Comparison of ENCODE assay signal across 2 cellular contexts in genomic region chr21:39078322-39079065, GRCh38.
TF ChIP-seq lines count a peak whose summit lies in the region.

No MANE protein-coding gene starts in this region.

TF ChIP-seq in IMR-90, 13 proteins besides CTCF, POLR2A, EP300 and RAD21:
- TF ChIP-seq CEBPB (IDR thresholded peaks at IDR 0.05; ENCODE audit: low read depth, low read length) (no peak), FOS (IDR thresholded peaks at IDR 0.05; ENCODE audit: low read depth, low read length) (no peak), MXI1 (IDR thresholded peaks at IDR 0.05; ENCODE audit: borderline replicate concordance, low read depth, low read length) (no peak), RFX5 (IDR thresholded peaks at IDR 0.05; ENCODE audit: low read depth, low read length) (no peak), CHD1 (IDR thresholded peaks at IDR 0.05; ENCODE audit: low read depth, low read length) (no peak), SMC3 (IDR thresholded peaks at IDR 0.05; ENCODE audit: low read depth, low read length) (no peak), BHLHE40 (IDR thresholded peaks at IDR 0.05; ENCODE audit: low read depth, low read length) (no peak), MAFK (IDR thresholded peaks at IDR 0.05; ENCODE audit: low read depth, low read length) (no peak), MAZ (IDR thresholded peaks at IDR 0.05; ENCODE audit: borderline replicate concordance, low read depth, low read length) (no peak), RCOR1 (IDR thresholded peaks at IDR 0.05; ENCODE audit: insufficient replicate concordance, low read length) (no peak)
- TF ChIP-seq, protein P1, sequence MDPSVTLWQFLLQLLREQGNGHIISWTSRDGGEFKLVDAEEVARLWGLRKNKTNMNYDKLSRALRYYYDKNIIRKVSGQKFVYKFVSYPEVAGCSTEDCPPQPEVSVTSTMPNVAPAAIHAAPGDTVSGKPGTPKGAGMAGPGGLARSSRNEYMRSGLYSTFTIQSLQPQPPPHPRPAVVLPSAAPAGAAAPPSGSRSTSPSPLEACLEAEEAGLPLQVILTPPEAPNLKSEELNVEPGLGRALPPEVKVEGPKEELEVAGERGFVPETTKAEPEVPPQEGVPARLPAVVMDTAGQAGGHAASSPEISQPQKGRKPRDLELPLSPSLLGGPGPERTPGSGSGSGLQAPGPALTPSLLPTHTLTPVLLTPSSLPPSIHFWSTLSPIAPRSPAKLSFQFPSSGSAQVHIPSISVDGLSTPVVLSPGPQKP (IDR thresholded peaks at IDR 0.05; ENCODE audit: borderline replicate concordance, low read depth, low read length): no peak

TF ChIP-seq in H1, 55 proteins besides CTCF, POLR2A, EP300 and RAD21:
- no peak for TF ChIP-seq CHD7 (IDR thresholded peaks at IDR 0.05; ENCODE audit: insufficient replicate concordance, low read length)
- TF ChIP-seq EGR1 (IDR thresholded peaks at IDR 0.05; ENCODE audit: borderline replicate concordance, low read depth, low read length): no peak
- peak; percentile 95 for TF ChIP-seq KDM1A (IDR thresholded peaks at IDR 0.05; ENCODE audit: borderline replicate concordance, low read length)
